In genomic region chr3:69805491-69805890, GRCh38 we compare ENCODE assay signal across 10 cellular contexts.
"Had no signal": no experiment of that assay in that cellular context is flagged by ENCODE, and none has a peak within 500 bp of the region (broad histone marks: within the 10 kb centered on the region; RNA-seq: fewer than 3 reads in every experiment).

No MANE protein-coding gene starts in this region.

- H3K36me3 ChIP-seq: HAP-1 had no signal

- DNase-seq: GM23248, GOT3, H7, HCEC 1CT, HFFc6 had no signal

- H3K27ac Mint-ChIP-seq: GM23338 had no signal

- H3K27ac ChIP-seq: GM23248 had no signal

- H3K9ac ChIP-seq: GM23248 had no signal

- H2AFZ ChIP-seq: GM23248, GM23338 had no signal

- H3K4me3 ChIP-seq: GM23248, GM23338, HAP-1 had no signal

- H3K4me2 ChIP-seq: GM23338 had no signal

- H3K9me3 ChIP-seq: HAP-1 had no signal

- H3K9me3 Mint-ChIP-seq: GM23338, HFFc6 had no signal

- FAIRE-seq: H1, H54 had no signal

- ATAC-seq: GM23338, HCT116 had no signal

- H3K4me3 Mint-ChIP-seq: GM23338 had no signal
